ENCODE assay signal across 8 cellular contexts in the genomic region with DNA sequence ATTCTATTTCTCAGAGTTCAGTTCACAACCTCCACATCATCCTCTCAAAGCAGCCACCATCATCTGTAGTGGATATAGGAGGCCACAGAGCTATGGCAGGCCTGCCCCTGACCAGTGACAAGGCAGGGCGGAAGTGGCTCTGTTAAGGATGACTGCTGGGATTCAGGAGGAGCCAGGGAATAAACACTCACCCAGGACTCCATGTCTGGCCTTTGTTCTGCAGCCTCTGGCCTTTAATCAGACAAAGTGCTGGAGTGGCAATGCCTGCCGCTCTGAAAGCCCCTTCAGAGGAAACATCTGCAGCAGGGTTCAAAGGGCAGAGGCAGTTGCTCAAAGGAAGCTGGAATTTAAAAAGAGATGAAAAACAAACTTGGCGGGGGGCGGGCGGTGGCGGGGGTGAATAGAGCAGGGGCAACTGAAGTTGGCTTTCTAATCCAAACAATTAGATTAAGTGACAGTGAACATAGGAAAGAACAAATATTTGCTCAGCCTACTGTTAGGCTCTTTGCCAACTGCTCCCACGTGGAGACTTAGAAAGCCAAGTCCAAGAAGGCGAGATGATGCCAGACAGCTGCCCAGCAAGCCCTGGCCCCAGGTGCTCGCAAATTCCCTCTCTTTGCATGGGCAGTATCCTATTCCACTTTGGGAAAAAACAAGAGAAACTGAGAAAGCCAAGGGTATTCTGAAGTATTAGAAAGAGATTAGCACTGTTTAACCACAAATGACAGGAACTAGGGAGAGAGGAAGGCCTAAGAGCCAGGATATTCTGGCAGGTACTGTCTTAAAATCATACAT. TPM values are rescaled to one million over a fixed set of nuclear protein-coding genes. Genes with fewer than 3 reads are reported as not detected.
DNase-seq lines count a peak whose midpoint lies in the region; ATAC-seq, FAIRE-seq and TF ChIP-seq lines count a peak whose summit lies in the region.

No MANE protein-coding gene starts in this region.

- H3K9ac ChIP-seq in astrocyte (ENCODE audit: low read length) (no peak overlapping the region), neural progenitor cell (no peak overlapping the region)

- H4K20me1 ChIP-seq in astrocyte (ENCODE audit: insufficient read depth, low read length): no peaks in the 10 kb centered on the region
- peaks cover 11% of the 10 kb centered on the region for H4K20me1 ChIP-seq in neural progenitor cell (ENCODE audit: low read depth)

- H3K4me3 Mint-ChIP-seq in astrocyte (ENCODE audit: unreplicated experiment): no peak overlapping the region
- peak overlapping the region; percentile 39 for H3K4me3 Mint-ChIP-seq in neural progenitor cell

- no peak overlapping the region for H3K4me3 ChIP-seq in astrocyte (ENCODE audit: insufficient read depth, low read depth, low read length)
- no peak overlapping the region for H3K4me3 ChIP-seq in neural progenitor cell
- no peak overlapping the region for H3K4me3 ChIP-seq in tibial artery

- peak; percentile 54 for FAIRE-seq in astrocyte (lab: Jason Lieb, UNC)

- H3K36me3 Mint-ChIP-seq in astrocyte (ENCODE audit: low read depth, unreplicated experiment): no peaks in the 10 kb centered on the region
- H3K36me3 Mint-ChIP-seq in neural progenitor cell: no peaks in the 10 kb centered on the region

- no peaks in the 10 kb centered on the region for H3K27me3 Mint-ChIP-seq in astrocyte (ENCODE audit: low read depth, unreplicated experiment)
- H3K27me3 Mint-ChIP-seq in neural progenitor cell (ENCODE audit: insufficient read depth, low read depth): peaks cover 8% of the 10 kb centered on the region

- H3K27ac ChIP-seq in astrocyte (ENCODE audit: low read depth, low read length) (peak overlapping the region; percentile 46), neural progenitor cell (no peak overlapping the region), tibial artery (no peak overlapping the region)

- TF ChIP-seq CTCF in astrocyte (IDR thresholded peaks at IDR 0.05; ENCODE audit: insufficient read depth, low read depth, low read length) (no peak), neural progenitor cell (IDR thresholded peaks at IDR 0.05) (no peak), tibial artery (IDR thresholded peaks at IDR 0.05) (no peak)

- H3K79me2 ChIP-seq in astrocyte (ENCODE audit: insufficient read depth, low read length) (no peaks in the 10 kb centered on the region), neural progenitor cell (ENCODE audit: low read depth) (no peaks in the 10 kb centered on the region)

- H3K27ac Mint-ChIP-seq in astrocyte (ENCODE audit: unreplicated experiment): peak overlapping the region; percentile 6
- H3K27ac Mint-ChIP-seq in neural progenitor cell: peak overlapping the region; percentile 64

- H3K27me3 ChIP-seq in astrocyte (ENCODE audit: insufficient read depth, low read length) (no peaks in the 10 kb centered on the region), neural progenitor cell (peaks cover 93% of the 10 kb centered on the region), tibial artery (no peaks in the 10 kb centered on the region)

- H3K4me1 Mint-ChIP-seq in astrocyte (ENCODE audit: low read depth, unreplicated experiment) (peaks cover 16% of the 10 kb centered on the region), neural progenitor cell (peaks cover 38% of the 10 kb centered on the region)

- H3K36me3 ChIP-seq in astrocyte (ENCODE audit: insufficient read depth, low read length) (no peaks in the 10 kb centered on the region), neural progenitor cell (no peaks in the 10 kb centered on the region), tibial artery (no peaks in the 10 kb centered on the region)

- peaks cover 13% of the 10 kb centered on the region for H3F3A ChIP-seq in neural progenitor cell (ENCODE audit: low read depth)

- peak overlapping the region; percentile 51 for H3K4me2 ChIP-seq in astrocyte (ENCODE audit: low read length)
- no peak overlapping the region for H3K4me2 ChIP-seq in neural progenitor cell

- H2AFZ ChIP-seq in astrocyte (ENCODE audit: low read depth, low read length) (no peak overlapping the region), neural progenitor cell (replicated peaks) (no peak overlapping the region)

- no peaks in the 10 kb centered on the region for H3K9me3 ChIP-seq in astrocyte (ENCODE audit: insufficient read depth, low read depth, low read length)
- no peaks in the 10 kb centered on the region for H3K9me3 ChIP-seq in neural progenitor cell (ENCODE audit: low read depth)
- no peaks in the 10 kb centered on the region for H3K9me3 ChIP-seq in tibial artery

- no peaks in the 10 kb centered on the region for H3K9me3 Mint-ChIP-seq in astrocyte (ENCODE audit: unreplicated experiment)
- peaks cover 6% of the 10 kb centered on the region for H3K9me3 Mint-ChIP-seq in neural progenitor cell

- H3K4me1 ChIP-seq in astrocyte (ENCODE audit: insufficient read depth, low read length) (peaks cover 14% of the 10 kb centered on the region), neural progenitor cell (no peaks in the 10 kb centered on the region), tibial artery (peaks cover 0 to 3% (median 0%) of the 10 kb centered on the region in 4 donors)

- DNase-seq in DMS79 (lab: John Stamatoyannopoulos, UW) (peak; percentile 83), NCI-H1930 (lab: John Stamatoyannopoulos, UW) (peak; percentile 56 to 74), astrocyte (ENCODE audit: low read depth) (peak; percentile 12), neural progenitor cell (ENCODE audit: low spot score) (peak; percentile 80), tibial artery (no peak), SIG-M5 treated with dmso at 0.1 percent for 504 hours (lab: John Stamatoyannopoulos, UW; ENCODE audit: unreplicated experiment) (no peak), dedifferentiated amniotic fluid mesenchymal stem cell (ENCODE audit: extremely low spot score) (no peak)

- no peak for ATAC-seq in GM21786 (IDR thresholded peaks at IDR 0.05; ENCODE audit: unreplicated experiment)

- intact Hi-C loops in tibial artery (cut with DNase I; ENCODE audit: low total_unique reads): no loop called here

RNA-seq across cellular contexts. Expression of a gene that starts 5.5 kb away (rescaled TPM):
- total RNA-seq in astrocyte: 8.3 and 9.0 TPM in 2 replicates
- 0.28 TPM in 1 of 2 replicates, not detected in the other for total RNA-seq in neural progenitor cell (ENCODE audit: low replicate concordance)

RNA-seq across cellular contexts. Expression of a gene that starts 34.7 kb away (rescaled TPM):
- not detected in 2 replicates for total RNA-seq in astrocyte
- total RNA-seq in neural progenitor cell (ENCODE audit: low replicate concordance): not detected in 2 replicates

RNA-seq across cellular contexts. Expression of a gene that starts 37.1 kb away (rescaled TPM):
- 52.0 and 60.5 TPM in 2 replicates for total RNA-seq in astrocyte
- 43.7 and 45.6 TPM in 2 replicates for total RNA-seq in neural progenitor cell (ENCODE audit: low replicate concordance)

RNA-seq across cellular contexts. Expression of a gene that starts 48.9 kb away (rescaled TPM):
- total RNA-seq in astrocyte (1.7 TPM in 2 replicates), neural progenitor cell (ENCODE audit: low replicate concordance) (not detected in 2 replicates)

Comparison
In these comparisons a context has a peak if more than half of its experiments do, and no peak if none do; other contexts are left out.
1. DNase-seq: peak in DMS79 (single experiment), NCI-H1930 (2 of 2), astrocyte (single experiment) and neural progenitor cell (single experiment); none in tibial artery (0 of 2), SIG-M5 treated with dmso at 0.1 percent for 504 hours (single experiment) and dedifferentiated amniotic fluid mesenchymal stem cell (single experiment).